7 cellular contexts compared by ENCODE assay signal in the genomic region with DNA sequence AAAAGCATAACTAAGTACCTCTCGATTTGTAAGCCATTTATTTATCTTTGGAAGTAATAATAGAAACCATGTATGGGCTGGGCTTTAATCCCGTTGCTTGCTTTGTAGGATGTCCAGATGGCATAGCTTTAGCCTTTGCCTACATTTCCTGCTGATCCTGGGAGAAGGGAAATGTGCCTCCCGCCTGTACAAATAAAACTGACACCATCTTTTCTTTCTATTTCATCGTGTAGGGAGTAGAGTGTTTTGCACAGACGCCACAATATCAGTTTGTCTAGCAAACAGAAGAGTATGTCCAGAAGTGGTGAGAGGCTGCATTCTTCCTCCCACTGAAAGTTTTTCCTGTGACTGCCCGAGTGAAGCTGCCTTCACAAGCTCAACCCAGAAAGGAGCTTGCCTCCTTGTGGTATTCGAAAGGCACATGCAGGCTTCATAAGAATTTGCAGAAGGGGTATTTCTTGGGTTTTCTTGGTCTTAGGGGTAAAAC. TPM values are rescaled to one million over a fixed set of nuclear protein-coding genes. Genes with fewer than 3 reads are reported as not detected.
DNase-seq lines count a peak whose midpoint lies in the region; ATAC-seq, FAIRE-seq and TF ChIP-seq lines count a peak whose summit lies in the region.

No MANE protein-coding gene starts in this region.

- FAIRE-seq in astrocyte (lab: Jason Lieb, UNC) (no peak), GM19239 (lab: Jason Lieb, UNC) (no peak)

- H3K4me2 ChIP-seq in astrocyte (ENCODE audit: low read length) (peak overlapping the region; percentile 75), hepatocyte (peak overlapping the region; percentile 57)

- H3K4me3 ChIP-seq in LNCaP clone FGC (ENCODE audit: low read depth, low read length) = no peak overlapping the region
- H3K4me3 ChIP-seq in astrocyte (ENCODE audit: insufficient read depth, low read depth, low read length) = peak overlapping the region; percentile 43
- H3K4me3 ChIP-seq in hepatocyte = no peak overlapping the region

- TF ChIP-seq CTCF in LNCaP clone FGC (IDR thresholded peaks at IDR 0.05; ENCODE audit: control insufficient read depth, extremely low read depth, insufficient read depth) (no peak), astrocyte (IDR thresholded peaks at IDR 0.05; ENCODE audit: insufficient read depth, low read depth, low read length) (peak; percentile 25), hepatocyte (IDR thresholded peaks at IDR 0.05; ENCODE audit: poor library complexity) (peak; percentile 34)

- H3K9ac ChIP-seq in astrocyte (ENCODE audit: low read length) = peak overlapping the region; percentile 64

- no peaks in the 10 kb centered on the region for H3K36me3 ChIP-seq in astrocyte (ENCODE audit: insufficient read depth, low read length)
- H3K36me3 ChIP-seq in hepatocyte (replicated peaks; ENCODE audit: insufficient read depth, low read depth) = no peaks in the 10 kb centered on the region

- H4K20me1 ChIP-seq in astrocyte (ENCODE audit: insufficient read depth, low read length) (no peaks in the 10 kb centered on the region), hepatocyte (ENCODE audit: insufficient read depth, poor library complexity, severe bottlenecking) (no peaks in the 10 kb centered on the region)

- peak overlapping the region; percentile 24 for H3K27ac ChIP-seq in astrocyte (ENCODE audit: low read depth, low read length)
- no peak overlapping the region for H3K27ac ChIP-seq in hepatocyte
- H3K27ac ChIP-seq in substantia nigra (ENCODE audit: low read depth, low read length, poor library complexity, severe bottlenecking) = peak overlapping the region; percentile 47

- peaks cover 8% of the 10 kb centered on the region for H3K4me1 Mint-ChIP-seq in astrocyte (ENCODE audit: low read depth, unreplicated experiment)
- no peaks in the 10 kb centered on the region for H3K4me1 Mint-ChIP-seq in activated T-helper 17 cell treated with anti-CD3 and anti-CD28 coated beads, Interleukin-2, amount 50 U/mL, for 72 hours

- H3K9me3 Mint-ChIP-seq in astrocyte (ENCODE audit: unreplicated experiment) = no peaks in the 10 kb centered on the region
- H3K9me3 Mint-ChIP-seq in activated T-helper 17 cell treated with anti-CD3 and anti-CD28 coated beads, Interleukin-2, amount 50 U/mL, for 72 hours = no peaks in the 10 kb centered on the region

- no peaks in the 10 kb centered on the region for H3K27me3 Mint-ChIP-seq in astrocyte (ENCODE audit: low read depth, unreplicated experiment)
- H3K27me3 Mint-ChIP-seq in activated T-helper 17 cell treated with anti-CD3 and anti-CD28 coated beads, Interleukin-2, amount 50 U/mL, for 72 hours = no peaks in the 10 kb centered on the region

- no peaks in the 10 kb centered on the region for H3K36me3 Mint-ChIP-seq in astrocyte (ENCODE audit: low read depth, unreplicated experiment)
- peaks cover 5% of the 10 kb centered on the region for H3K36me3 Mint-ChIP-seq in activated T-helper 17 cell treated with anti-CD3 and anti-CD28 coated beads, Interleukin-2, amount 50 U/mL, for 72 hours (ENCODE audit: low read depth)

- no peak for ATAC-seq in activated T-helper 17 cell treated with anti-CD3 and anti-CD28 coated beads, Interleukin-2, amount 50 U/mL, for 72 hours (replicated peaks)

- H3K79me2 ChIP-seq in astrocyte (ENCODE audit: insufficient read depth, low read length) (no peaks in the 10 kb centered on the region), hepatocyte (peaks cover 53% of the 10 kb centered on the region)

- H3K4me1 ChIP-seq in astrocyte (ENCODE audit: insufficient read depth, low read length) = peaks cover 7% of the 10 kb centered on the region
- peaks cover 3% of the 10 kb centered on the region for H3K4me1 ChIP-seq in hepatocyte (ENCODE audit: insufficient read depth)

- H2AFZ ChIP-seq in astrocyte (ENCODE audit: low read depth, low read length) (peak overlapping the region; percentile 64), hepatocyte (no peak overlapping the region)

- H3K27me3 ChIP-seq in astrocyte (ENCODE audit: insufficient read depth, low read length) = no peaks in the 10 kb centered on the region
- H3K27me3 ChIP-seq in hepatocyte = no peaks in the 10 kb centered on the region

- peak; percentile 64 for DNase-seq in LNCaP clone FGC (ENCODE audit: low read depth)
- peak; percentile 78 for DNase-seq in astrocyte (ENCODE audit: low read depth)
- DNase-seq in hepatocyte (ENCODE audit: low spot score) = peak; percentile 57
- peak in 6 of 49 donors; percentile 1 to 30 (median 4) for DNase-seq in substantia nigra (lab: John Stamatoyannopoulos, UW)
- no peak for DNase-seq in NCI-H1105 (lab: John Stamatoyannopoulos, UW)
- no peak for DNase-seq in GM19239 (ENCODE audit: insufficient read length, low spot score)

- H3K27ac Mint-ChIP-seq in astrocyte (ENCODE audit: unreplicated experiment) = peak overlapping the region; percentile 97
- H3K27ac Mint-ChIP-seq in activated T-helper 17 cell treated with anti-CD3 and anti-CD28 coated beads, Interleukin-2, amount 50 U/mL, for 72 hours = no peak overlapping the region

- no peaks in the 10 kb centered on the region for H3K9me3 ChIP-seq in astrocyte (ENCODE audit: insufficient read depth, low read depth, low read length)
- H3K9me3 ChIP-seq in hepatocyte (ENCODE audit: low read depth) = no peaks in the 10 kb centered on the region

- no peaks in the 10 kb centered on the region for H3K9me2 ChIP-seq in hepatocyte (replicated peaks; ENCODE audit: insufficient read depth)

- WGBS in hepatocyte (ENCODE audit: low lambda C conversion rate, missing lambda C conversion rate) = 23% methylated on average over 7 of the region's 7 CpGs

- H3K4me3 Mint-ChIP-seq in astrocyte (ENCODE audit: unreplicated experiment) = peak overlapping the region; percentile 40
- no peak overlapping the region for H3K4me3 Mint-ChIP-seq in activated T-helper 17 cell treated with anti-CD3 and anti-CD28 coated beads, Interleukin-2, amount 50 U/mL, for 72 hours

RNA-seq across cellular contexts. Expression of gene TJP2, which starts 24.7 kb away (rescaled TPM):
- total RNA-seq in astrocyte (34.8 and 39.6 TPM in 2 replicates), hepatocyte (126 and 131 TPM in 2 replicates)
- polyA plus RNA-seq in hepatocyte = 67.2 and 69.9 TPM in 2 replicates
- total RNA-seq in activated T-helper 17 cell treated with anti-CD3 and anti-CD28 coated beads, Interleukin-2, amount 50 U/mL, for 72 hours = 10 to 100 TPM; 25.9 to 27.3 TPM

Comparison
In these comparisons a context has a peak if more than half of its experiments do, and no peak if none do; other contexts are left out.
1. DNase-seq: peak in LNCaP clone FGC (single experiment), astrocyte (single experiment) and hepatocyte (single experiment); none in NCI-H1105 (single experiment) and GM19239 (single experiment).